In the genomic region with DNA sequence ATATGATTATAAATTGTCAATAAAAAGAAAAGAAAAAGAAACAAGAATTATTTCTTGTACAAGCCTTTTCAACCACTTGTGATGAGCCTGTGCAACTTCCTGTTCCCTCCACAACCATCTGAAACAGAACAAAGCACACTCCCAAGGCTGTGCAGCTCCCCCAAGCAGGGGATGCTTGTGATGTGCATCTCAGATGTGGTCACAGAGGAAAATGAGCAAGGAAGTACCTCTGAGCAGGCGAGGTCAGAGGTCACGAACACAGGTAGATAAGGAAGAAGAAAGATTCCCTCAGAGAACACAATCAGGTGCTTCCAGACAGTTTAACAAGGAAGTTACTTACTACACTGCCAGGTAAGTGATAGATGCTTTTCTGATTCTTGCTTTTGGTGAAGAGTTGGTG, we compare ENCODE assay signal across 15 cellular contexts.
DNase-seq lines count a peak whose midpoint lies in the region; ATAC-seq and TF ChIP-seq lines count a peak whose summit lies in the region.
"Had no signal": no experiment of that assay in that cellular context is flagged by ENCODE, and none has a peak within 500 bp of the region (broad histone marks: within the 10 kb centered on the region; RNA-seq: fewer than 3 reads in every experiment).

No MANE protein-coding gene starts in this region.

- DNase-seq in HL-60 (ENCODE audit: low read depth in 1 of 2, low spot score in 1 of 2), result peak; percentile 35 to 39
- DNase-seq in activated T-cell treated with anti-CD3 and anti-CD28 coated beads, Interleukin-2, amount 50 U/mL, for 1 hour, result peak; percentile 23
- DNase-seq in memory B cell (ENCODE audit: low spot score in 2 of 2), result no peak
- no peak for DNase-seq in NCI-H1436 (lab: John Stamatoyannopoulos, UW)
- DNase-seq in NAMALWA (ENCODE audit: low spot score), result no peak
- no peak for DNase-seq in brain microvascular endothelial cell
- DNase-seq: NCI-H1105, NCI-H524 treated with DMSO at 0.1 percent for 48 hours had no signal

- H3K4me1 Mint-ChIP-seq in memory B cell, result peaks cover 3% of the 10 kb centered on the region

- H3K27me3 ChIP-seq in HL-60 (ENCODE audit: insufficient read depth, poor library complexity, severe bottlenecking) (no peaks in the 10 kb centered on the region), brain microvascular endothelial cell (replicated peaks) (no peaks in the 10 kb centered on the region)
- H3K27me3 ChIP-seq: BLaER1 treated with 17β-estradiol and CSF1 and Interleukin-3, amounts not matched to agents 10 nM and 100 nM; suprapubic skin had no signal

- peaks cover 2% of the 10 kb centered on the region for H3K27me3 Mint-ChIP-seq in memory B cell

- ATAC-seq in GM18909 (IDR thresholded peaks at IDR 0.05; ENCODE audit: poor library complexity, unreplicated experiment), result peak; percentile 58
- peak; percentile 26 for ATAC-seq in memory B cell (ENCODE audit: low read depth)
- ATAC-seq in HG03045 (IDR thresholded peaks at IDR 0.05; ENCODE audit: unreplicated experiment), result no peak
- ATAC-seq: Right ventricle myocardium inferior had no signal

- in situ Hi-C loops in brain microvascular endothelial cell (cut with HindIII; ENCODE audit: low pct_ligation_motif_present, low sequenced_read_pairs), result no loop called here

- H3K27ac Mint-ChIP-seq in memory B cell, result no peak overlapping the region

- H3K27ac ChIP-seq in HL-60 (replicated peaks) (no peak overlapping the region), brain microvascular endothelial cell (no peak overlapping the region)
- H3K27ac ChIP-seq: BLaER1 treated with 17β-estradiol and CSF1 and Interleukin-3, amounts not matched to agents 10 nM and 100 nM; coronary artery; prostate gland; suprapubic skin had no signal

- H3K4me3 Mint-ChIP-seq in memory B cell, result no peak overlapping the region

- TF ChIP-seq CTCF in HL-60 (IDR thresholded peaks at IDR 0.05; ENCODE audit: insufficient read depth, low read length), result no peak
- no peak for TF ChIP-seq CTCF in brain microvascular endothelial cell (IDR thresholded peaks at IDR 0.05; ENCODE audit: low read depth, low read length, missing control alignments)

- H3K9me3 Mint-ChIP-seq in memory B cell, result peaks cover 2% of the 10 kb centered on the region

- H3K36me3 ChIP-seq in brain microvascular endothelial cell (replicated peaks), result no peaks in the 10 kb centered on the region
- H3K36me3 ChIP-seq: BLaER1 treated with 17β-estradiol and CSF1 and Interleukin-3, amounts not matched to agents 10 nM and 100 nM; prostate gland; suprapubic skin had no signal

- H3K4me3 ChIP-seq in HL-60 (replicated peaks; ENCODE audit: insufficient read depth, low read length) (no peak overlapping the region), brain microvascular endothelial cell (ENCODE audit: low read depth, low read length) (no peak overlapping the region)
- H3K4me3 ChIP-seq: BLaER1 treated with 17β-estradiol and CSF1 and Interleukin-3, amounts not matched to agents 10 nM and 100 nM; coronary artery; prostate gland; suprapubic skin had no signal

- H3K36me3 Mint-ChIP-seq in memory B cell, result peaks cover 2% of the 10 kb centered on the region

Comparison
In these comparisons a context has a peak if more than half of its experiments do, and no peak if none do; other contexts are left out.
1. DNase-seq: peak in HL-60 (2 of 2) and activated T-cell treated with anti-CD3 and anti-CD28 coated beads, Interleukin-2, amount 50 U/mL, for 1 hour (single experiment); none in memory B cell (0 of 2), NCI-H1436 (single experiment), NAMALWA (single experiment) and brain microvascular endothelial cell (single experiment).